ENCODE assay signal across 1 cellular context in the genomic region with DNA sequence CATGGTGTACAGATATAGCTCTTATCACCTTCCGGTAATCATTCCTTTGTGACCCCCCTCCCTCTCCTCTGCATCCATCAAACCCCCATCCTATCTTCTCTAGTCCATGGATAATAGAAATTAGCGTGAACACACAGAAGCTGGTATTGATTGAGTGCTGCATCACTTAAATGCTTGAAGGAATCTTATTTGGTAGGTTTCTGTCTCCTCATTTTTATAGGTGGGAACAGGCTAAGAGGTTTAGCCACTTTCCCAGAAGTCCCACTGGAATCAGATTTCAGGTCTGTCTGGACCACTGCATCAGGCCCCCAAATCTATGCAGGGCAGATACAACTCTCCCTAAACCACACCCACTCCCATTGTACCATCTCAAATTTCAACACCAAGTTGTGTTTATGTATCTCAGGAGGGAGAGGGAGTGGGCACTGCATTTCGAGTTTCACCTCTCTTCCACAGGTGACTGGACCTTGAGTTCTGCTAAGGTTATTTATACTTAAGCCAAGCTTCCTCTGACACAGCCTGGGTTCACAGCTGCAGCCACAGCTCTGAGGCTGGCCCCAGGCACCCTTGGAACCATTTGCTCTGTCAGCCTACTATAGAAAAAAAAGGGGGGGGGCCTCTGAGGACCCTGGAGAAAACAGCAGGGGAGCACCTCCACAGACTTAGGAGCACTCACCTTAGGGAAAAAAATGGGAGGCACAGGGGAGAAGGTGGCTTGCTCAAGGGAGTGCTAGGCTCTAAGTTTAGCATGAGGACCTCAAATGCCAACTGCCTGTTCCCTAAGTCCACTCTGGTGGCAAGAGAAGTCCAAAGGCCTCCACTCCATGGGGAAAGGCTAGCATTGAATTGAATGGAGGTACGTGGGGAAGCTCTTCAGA.
TF ChIP-seq lines count a peak whose summit lies in the region.

No MANE protein-coding gene starts in this region.

TF ChIP-seq in HepG2, 621 proteins besides CTCF, POLR2A, EP300 and RAD21:
- TF ChIP-seq ZFP37 (CRISPR knock-in tag; IDR thresholded peaks at IDR 0.05; ENCODE audit: borderline replicate concordance) (no peak), GLI4 (CRISPR knock-in tag; IDR thresholded peaks at IDR 0.05; ENCODE audit: borderline replicate concordance) (no peak), SOX13 (IDR thresholded peaks at IDR 0.05) (no peak), SOX13 (CRISPR knock-in tag; conservative IDR thresholded peaks at IDR 0.05 in 1 of 2, IDR thresholded peaks at IDR 0.05 in 1 of 2) (no peak), ZNF263 (CRISPR knock-in tag; IDR thresholded peaks at IDR 0.05) (peak; percentile 79)
- TF ChIP-seq, protein P1, sequence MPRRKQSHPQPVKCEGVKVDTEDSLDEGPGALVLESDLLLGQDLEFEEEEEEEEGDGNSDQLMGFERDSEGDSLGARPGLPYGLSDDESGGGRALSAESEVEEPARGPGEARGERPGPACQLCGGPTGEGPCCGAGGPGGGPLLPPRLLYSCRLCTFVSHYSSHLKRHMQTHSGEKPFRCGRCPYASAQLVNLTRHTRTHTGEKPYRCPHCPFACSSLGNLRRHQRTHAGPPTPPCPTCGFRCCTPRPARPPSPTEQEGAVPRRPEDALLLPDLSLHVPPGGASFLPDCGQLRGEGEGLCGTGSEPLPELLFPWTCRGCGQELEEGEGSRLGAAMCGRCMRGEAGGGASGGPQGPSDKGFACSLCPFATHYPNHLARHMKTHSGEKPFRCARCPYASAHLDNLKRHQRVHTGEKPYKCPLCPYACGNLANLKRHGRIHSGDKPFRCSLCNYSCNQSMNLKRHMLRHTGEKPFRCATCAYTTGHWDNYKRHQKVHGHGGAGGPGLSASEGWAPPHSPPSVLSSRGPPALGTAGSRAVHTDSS (CRISPR knock-in tag; conservative IDR thresholded peaks at IDR 0.05), result no peak
